Comparison of ENCODE assay signal across 8 cellular contexts in the genomic region with DNA sequence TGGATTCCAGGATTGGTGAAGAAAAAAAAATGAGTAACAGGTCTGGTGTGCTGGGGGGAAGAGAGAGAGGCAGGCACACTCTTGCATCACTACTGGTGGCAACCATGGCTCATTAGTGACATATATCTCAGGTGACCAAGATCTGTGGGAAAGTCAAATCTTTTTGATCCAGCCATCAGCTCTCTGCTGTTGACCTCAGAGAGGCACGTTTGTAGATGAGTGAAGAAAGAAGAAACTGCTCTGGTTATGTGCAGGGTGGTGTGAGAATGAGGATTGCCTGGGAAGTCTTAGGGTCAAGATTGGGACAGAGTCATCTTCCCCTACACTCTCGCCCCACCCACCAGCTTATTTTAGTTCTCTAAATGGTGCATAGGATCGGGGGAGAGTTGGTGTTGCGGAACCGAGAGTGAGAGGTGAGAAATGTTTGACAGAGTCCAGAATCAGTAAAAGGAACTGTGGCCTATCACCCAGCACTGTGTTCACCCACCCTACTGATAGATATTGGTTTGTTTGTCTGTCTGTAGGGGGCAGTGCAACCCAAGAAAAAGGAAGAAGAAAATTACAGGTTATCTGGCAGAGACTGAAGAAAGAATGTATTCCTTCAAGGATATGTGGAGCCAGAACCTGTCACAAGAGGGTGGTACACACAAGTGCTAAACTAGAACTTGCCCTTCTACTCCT. TPM values are rescaled to one million over a fixed set of nuclear protein-coding genes. Genes with fewer than 3 reads are reported as not detected.
A peak's percentile ranks its signal among the peaks of the same experiment; 100 is the strongest.
DNase-seq lines count a peak whose midpoint lies in the region; ATAC-seq and TF ChIP-seq lines count a peak whose summit lies in the region.

No MANE protein-coding gene starts in this region.

- in situ Hi-C loops in KBM-7 (cut with MboI; ENCODE audit: low pct_unique_long_range_greater_than_20kb, low sequenced_read_pairs): loop anchor here (25.0 kb wide), 1 partner anchor 216 kb away; no protein-coding TSS in a partner anchor
- in situ Hi-C loops in transverse colon (cut with MboI; ENCODE audit: low pct_ligation_motif_present in 1 of 4, low pct_unique_long_range_greater_than_20kb in 1 of 4, low sequenced_read_pairs in 3 of 4): loop anchor here in 2 of 4 donors (25.0 kb wide), 1 partner anchor 166 kb away; no protein-coding TSS in a partner anchor

- no peak overlapping the region for H3K4me3 ChIP-seq in AG04449 (ENCODE audit: low read depth, low read length)
- H3K4me3 ChIP-seq in GM06990 (replicated peaks; ENCODE audit: low read depth, low read length): no peak overlapping the region
- no peak overlapping the region for H3K4me3 ChIP-seq in H7 (ENCODE audit: insufficient read depth, low read depth, low read length)
- H3K4me3 ChIP-seq in choroid plexus epithelial cell (ENCODE audit: low read depth, low read length): no peak overlapping the region
- no peak overlapping the region for H3K4me3 ChIP-seq in transverse colon

- DNase-seq in AG04449 (ENCODE audit: low read depth, low spot score) (no peak), GM06990 (ENCODE audit: extremely low read depth, insufficient read length) (peak; percentile 44), H7 (peak; percentile 57), KBM-7 (peak; percentile 68), RWPE1 (ENCODE audit: low spot score) (peak; percentile 15), choroid plexus epithelial cell (ENCODE audit: low read depth) (peak; percentile 85), left lobe of liver (ENCODE audit: low spot score) (no peak), transverse colon (no peak)

- H3K36me3 ChIP-seq in GM06990 (ENCODE audit: control insufficient read depth, insufficient read depth, low read length) (no peaks in the 10 kb centered on the region), H7 (replicated peaks; ENCODE audit: control insufficient read depth, insufficient read depth, low read length) (no peaks in the 10 kb centered on the region), transverse colon (no peaks in the 10 kb centered on the region)

- H3K27ac ChIP-seq in RWPE1 (no peak overlapping the region), transverse colon (no peak overlapping the region)

- no peaks in the 10 kb centered on the region for H3K9me3 ChIP-seq in transverse colon

- no peaks in the 10 kb centered on the region for H3K4me1 ChIP-seq in transverse colon

- peak; percentile 32 for TF ChIP-seq CTCF in AG04449 (IDR thresholded peaks at IDR 0.05; ENCODE audit: insufficient read depth, low read length, missing control alignments)
- peak; percentile 52 for TF ChIP-seq CTCF in GM06990 (IDR thresholded peaks at IDR 0.05; ENCODE audit: insufficient read depth, low read length, poor library complexity, severe bottlenecking)
- peak; percentile 22; the same call in 1 of the 2 replicates for TF ChIP-seq CTCF in RWPE1 (conservative IDR thresholded peaks at IDR 0.05; ENCODE audit: low read depth)
- TF ChIP-seq CTCF in choroid plexus epithelial cell (conservative IDR thresholded peaks at IDR 0.05; ENCODE audit: low read depth, low read length): peak; percentile 61
- TF ChIP-seq CTCF in transverse colon (IDR thresholded peaks at IDR 0.05): peak; percentile 46 to 61 (median 47)

- CTCF ChIA-PET in AG04449 (lab: Yijun Ruan, JAX): interaction anchor here (0.6 to 2.1 kb wide), 12 partner anchors 11 to 209 kb away, joined by 3 to 10 read pairs (median 5); no protein-coding TSS in a partner anchor
- CTCF ChIA-PET in RWPE1 (lab: Yijun Ruan, JAX): interaction anchor here (0.7 kb wide), 1 partner anchor 113 kb away, joined by 4 read pairs; no protein-coding TSS in a partner anchor

- intact Hi-C loops in transverse colon (cut with DNase I; ENCODE audit: low total_unique reads): no loop called here

- H3K27me3 ChIP-seq in GM06990 (replicated peaks; ENCODE audit: control insufficient read depth, insufficient read depth, low read length) (no peaks in the 10 kb centered on the region), H7 (ENCODE audit: control insufficient read depth, insufficient read depth, low read length) (no peaks in the 10 kb centered on the region), transverse colon (no peaks in the 10 kb centered on the region)

- no peak for TF ChIP-seq POLR2A in transverse colon (IDR thresholded peaks at IDR 0.05)

- ATAC-seq in left lobe of liver: peak; percentile 82

- POLR2A ChIA-PET in AG04449 (lab: Yijun Ruan, JAX) (no interaction called here), RWPE1 (lab: Yijun Ruan, JAX; ENCODE audit: low non-redundant PET) (no interaction called here)

- 29% methylated on average over 5 of the region's 5 CpGs; no CpG with 5 or more reads in 1 of the 2 donors for WGBS in transverse colon (ENCODE audit: low coverage in 1 of 2), 2 donors

- no peak for TF ChIP-seq EP300 in transverse colon (IDR thresholded peaks at IDR 0.05; ENCODE audit: low read depth)

RNA-seq across cellular contexts. Expression of a gene that starts 21.9 kb away (rescaled TPM):
- total RNA-seq in H7 (2014; rRNA removed; shearing (Covaris generic)): 15.2 and 21.4 TPM in 2 replicates
- total RNA-seq in left lobe of liver: 8.8 TPM
- 10 to 100 TPM in 1 of 4 donors, 1 to 10 TPM in 1, not detected in 2; 7.2 to 13.5 TPM for total RNA-seq in transverse colon

RNA-seq across cellular contexts. Expression of a gene that starts 27.1 kb away (rescaled TPM):
- 13.1 and 18.3 TPM in 2 replicates for total RNA-seq in H7 (2014; rRNA removed; shearing (Covaris generic))
- 21.5 TPM for total RNA-seq in left lobe of liver
- total RNA-seq in transverse colon: 10 to 100 TPM; 18.7 to 38.5 (median 25.2) TPM

RNA-seq across cellular contexts. Expression of a gene that starts 45.5 kb away (rescaled TPM):
- total RNA-seq in H7 (2014; rRNA removed; shearing (Covaris generic)): 27.0 and 33.0 TPM in 2 replicates
- total RNA-seq in left lobe of liver (0.88 TPM), transverse colon (10 to 100 TPM in 2 of 4 donors, 1 to 10 TPM in 2; 5.2 to 16.1 (median 12.1) TPM)

Comparison
In these comparisons a context has a peak if more than half of its experiments do, and no peak if none do; other contexts are left out.
1. DNase-seq: peak in GM06990 (single experiment), H7 (single experiment), KBM-7 (single experiment), RWPE1 (single experiment) and choroid plexus epithelial cell (single experiment); none in AG04449 (single experiment), left lobe of liver (single experiment) and transverse colon (single experiment).
2. Peak in every context shown above with its lines, with median percentiles within 50 percentile points of each other: CTCF ChIP-seq.